In the genomic region with DNA sequence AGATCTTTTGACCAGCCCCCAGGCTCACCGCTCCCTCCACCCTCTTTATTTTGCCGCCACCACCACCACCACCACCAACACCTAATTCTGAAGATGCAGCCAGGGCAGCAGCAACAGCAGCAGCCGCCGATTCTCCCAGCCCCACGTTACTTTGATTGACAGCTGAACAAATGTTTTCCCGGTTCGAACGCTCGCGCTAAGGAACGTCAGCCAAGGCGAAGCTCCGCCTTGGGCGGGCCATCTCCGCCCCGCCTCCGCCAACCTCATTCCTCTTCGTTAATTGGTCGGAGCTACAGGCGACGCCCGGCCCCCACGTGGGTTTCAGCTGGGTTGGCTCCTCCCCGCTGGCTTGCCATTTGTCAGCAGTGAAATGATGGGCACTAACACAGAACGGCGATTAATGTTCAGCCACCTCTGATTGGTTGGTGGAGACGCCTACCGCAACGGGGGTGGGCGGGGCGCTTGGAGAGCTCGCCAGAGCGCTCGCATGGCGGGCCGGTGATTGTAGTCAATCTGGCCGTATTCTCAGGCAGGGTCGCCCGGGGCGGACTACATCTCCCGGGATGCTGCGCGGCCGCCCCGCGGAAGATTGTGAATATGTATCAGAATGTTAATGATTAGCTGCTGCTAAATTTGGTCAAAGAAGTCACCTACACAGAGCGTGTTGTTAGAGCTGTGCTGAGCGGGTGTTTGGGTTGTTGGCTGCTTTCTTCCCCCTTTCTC, we compare ENCODE assay signal across 8 cellular contexts. TPM values are rescaled to one million over a fixed set of nuclear protein-coding genes. Genes with fewer than 3 reads are reported as not detected.
A peak's percentile ranks its signal among the peaks of the same experiment; 100 is the strongest.
DNase-seq lines count a peak whose midpoint lies in the region; ATAC-seq and TF ChIP-seq lines count a peak whose summit lies in the region.

A gene (plus strand): TSS at position 657 of the 723 bp plus-strand sequence. CDS start 826 bp downstream, outside the sequence.

- POLR2A ChIA-PET in activated CD4-positive, alpha-beta memory T cell treated with anti-CD3 and anti-CD28 coated beads for 36 hours (lab: Charles Lee) = interaction anchor here (0.7 to 1.9 kb wide), 7 partner anchors 11 to 1335 kb away, joined by 3 to 25 read pairs (median 5); a partner anchor contains a TSS

- no peaks in the 10 kb centered on the region for H3K36me3 ChIP-seq in left lung

- H3K27ac Mint-ChIP-seq in CD14-positive monocyte = peak within 1 kb of the TSS in 5 of 7 donors; percentile 76 to 87 (median 83)
- H3K27ac Mint-ChIP-seq in activated CD4-positive, alpha-beta memory T cell treated with anti-CD3 and anti-CD28 coated beads for 36 hours = peak within 1 kb of the TSS; percentile 56

- no peaks in the 10 kb centered on the region for H3K9me3 Mint-ChIP-seq in CD14-positive monocyte
- H3K9me3 Mint-ChIP-seq in activated CD4-positive, alpha-beta memory T cell treated with anti-CD3 and anti-CD28 coated beads for 36 hours = no peaks in the 10 kb centered on the region

- peaks cover 16% of the 10 kb centered on the region in 2 donors for H3K36me3 Mint-ChIP-seq in CD14-positive monocyte
- peaks cover 4% of the 10 kb centered on the region for H3K36me3 Mint-ChIP-seq in activated CD4-positive, alpha-beta memory T cell treated with anti-CD3 and anti-CD28 coated beads for 36 hours

- H3K4me1 Mint-ChIP-seq in CD14-positive monocyte = peaks cover 53% of the 10 kb centered on the region
- H3K4me1 Mint-ChIP-seq in activated CD4-positive, alpha-beta memory T cell treated with anti-CD3 and anti-CD28 coated beads for 36 hours (ENCODE audit: low read depth) = peaks cover 29% of the 10 kb centered on the region

- H3K27ac ChIP-seq in left lung = peak within 1 kb of the TSS; percentile 95 to 99

- peak within 1 kb of the TSS; percentile 76 to 91 for H3K4me3 Mint-ChIP-seq in CD14-positive monocyte
- peak within 1 kb of the TSS; percentile 72 for H3K4me3 Mint-ChIP-seq in activated CD4-positive, alpha-beta memory T cell treated with anti-CD3 and anti-CD28 coated beads for 36 hours

- CTCF ChIA-PET in activated CD4-positive, alpha-beta memory T cell treated with anti-CD3 and anti-CD28 coated beads for 36 hours (lab: Charles Lee) = interaction anchor here (0.8 to 1.6 kb wide), 5 partner anchors 9 to 186 kb away, joined by 3 to 4 read pairs (median 4); no protein-coding TSS in a partner anchor

- H3K9me3 ChIP-seq in left lung = no peaks in the 10 kb centered on the region

- ATAC-seq in GM19395 (IDR thresholded peaks at IDR 0.05; ENCODE audit: unreplicated experiment) (peak; percentile 83), HG03565 (IDR thresholded peaks at IDR 0.05; ENCODE audit: unreplicated experiment) (peak; percentile 90), left lung (peak; percentile 95)

- peaks cover 18 to 44% of the 10 kb centered on the region in 2 donors for H3K4me1 ChIP-seq in left lung

- intact Hi-C loops in CD14-positive monocyte (cut with micrococcal nuclease) (loop anchor here (2.0 to 5.0 kb wide), 4 partner anchors 46 to 131 kb away; no protein-coding TSS in a partner anchor), left lung (cut with DNase I) (no loop called here)
- intact Hi-C loops in activated CD4-positive, alpha-beta memory T cell treated with anti-CD3 and anti-CD28 coated beads for 36 hours (cut with micrococcal nuclease) = loop anchor here (1.0 to 5.0 kb wide), 7 partner anchors 13 to 1275 kb away; a partner anchor contains a TSS

- peaks cover 0 to 8% of the 10 kb centered on the region in 2 donors for H3K27me3 ChIP-seq in left lung

- peak; percentile 100 for DNase-seq in CD14-positive monocyte (ENCODE audit: low spot score)
- DNase-seq in NCI-H748 treated with DMSO at 0.1 percent for 48 hours (lab: John Stamatoyannopoulos, UW) = peak; percentile 99
- peak; percentile 100 for DNase-seq in activated CD4-positive, alpha-beta memory T cell treated with anti-CD3 and anti-CD28 coated beads for 36 hours
- peak; percentile 100 for DNase-seq in dermis microvascular lymphatic vessel endothelial cell (ENCODE audit: low read depth in 2 of 2)
- DNase-seq in left lung = peak; percentile 99 to 100
- peak; percentile 100 for DNase-seq in stimulated activated CD4-positive, alpha-beta T cell treated with anti-CD3 and anti-CD28 coated beads, Interleukin-2, amount 100 ng/mL, for 4 hours (ENCODE audit: low read depth)

- peaks cover 0 to 13% (median 11%) of the 10 kb centered on the region in 3 donors for H3K27me3 Mint-ChIP-seq in CD14-positive monocyte (ENCODE audit: low read depth in 3 of 3)
- H3K27me3 Mint-ChIP-seq in activated CD4-positive, alpha-beta memory T cell treated with anti-CD3 and anti-CD28 coated beads for 36 hours = peaks cover 6% of the 10 kb centered on the region

- TF ChIP-seq CTCF in CD14-positive monocyte (IDR thresholded peaks at IDR 0.05) (no peak), left lung (IDR thresholded peaks at IDR 0.05) (no peak)

- peak within 1 kb of the TSS; percentile 86 to 92 for H3K4me3 ChIP-seq in left lung

RNA-seq across cellular contexts. Expression of the gene that starts here (rescaled TPM):
- polyA plus RNA-seq in CD14-positive monocyte = 10 to 100 TPM; 21.0 to 21.7 TPM
- total RNA-seq in activated CD4-positive, alpha-beta memory T cell treated with anti-CD3 and anti-CD28 coated beads for 36 hours = 10 to 100 TPM; 14.3 to 15.3 TPM
- total RNA-seq in dermis microvascular lymphatic vessel endothelial cell (14.0 and 16.8 TPM in 2 replicates), left lung (10 to 100 TPM; 21.6 to 36.1 TPM)

Comparison
In these comparisons a context has a peak if more than half of its experiments do, and no peak if none do; other contexts are left out.
1. Peak in every context shown above with its lines: DNase-seq, ATAC-seq, H3K4me3 ChIP-seq and H3K27ac ChIP-seq.
2. intact Hi-C loops: an anchor here in CD14-positive monocyte (2.0 to 5.0 kb wide) and activated CD4-positive, alpha-beta memory T cell treated with anti-CD3 and anti-CD28 coated beads for 36 hours (1.0 to 5.0 kb wide); none called in left lung.